In genomic region chr1:187073035-187073560, GRCh38 we compare ENCODE assay signal across 8 cellular contexts.
DNase-seq lines count a peak whose midpoint lies in the region; ATAC-seq and TF ChIP-seq lines count a peak whose summit lies in the region.
"Not testable (repeated sequence)": the region's sequence is repeated elsewhere in the genome, so short reads cannot be mapped to it uniquely, and the experiment has no call there.

No MANE protein-coding gene starts in this region.

- peak; percentile 34 for TF ChIP-seq POLR2A in GM18951 (IDR thresholded peaks at IDR 0.05; ENCODE audit: extremely low read depth, insufficient read depth, insufficient read length)

- not testable (repeated sequence) for H3K4me1 ChIP-seq in CD8-positive, alpha-beta T cell (ENCODE audit: insufficient read depth, low read length)

- H3K27me3 Mint-ChIP-seq in CD8-positive, alpha-beta T cell (ENCODE audit: low read depth); activated CD4-positive, alpha-beta T cell treated with anti-CD3 and anti-CD28 coated beads, Interleukin-2, amount 10 ng/mL, durations not matched to agents 24 days and 14 days; activated naive CD8-positive, alpha-beta T cell treated with anti-CD3 and anti-CD28 coated beads, Interleukin-2, amount 10 ng/mL, durations not matched to agents 7 days and 5 days: not testable (repeated sequence)

- not testable (repeated sequence) for TF ChIP-seq CTCF in CD8-positive, alpha-beta T cell (IDR thresholded peaks at IDR 0.05)

- not testable (repeated sequence) for H3K4me1 Mint-ChIP-seq in CD8-positive, alpha-beta T cell (ENCODE audit: low read depth); activated CD4-positive, alpha-beta T cell treated with anti-CD3 and anti-CD28 coated beads, Interleukin-2, amount 10 ng/mL, durations not matched to agents 24 days and 14 days; activated naive CD8-positive, alpha-beta T cell treated with anti-CD3 and anti-CD28 coated beads, Interleukin-2, amount 10 ng/mL, durations not matched to agents 7 days and 5 days

- peak in 1 of 7 experiments; percentile 49 for DNase-seq in CD8-positive, alpha-beta T cell
- DNase-seq in activated CD4-positive, alpha-beta T cell treated with anti-CD3 and anti-CD28 coated beads, Interleukin-2, amount 10 ng/mL, durations not matched to agents 24 days and 14 days, result peak; percentile 69
- DNase-seq in activated naive CD8-positive, alpha-beta T cell treated with anti-CD3 and anti-CD28 coated beads, Interleukin-2, amount 10 ng/mL, durations not matched to agents 7 days and 5 days, result peak; percentile 37
- peak; percentile 11 for DNase-seq in left kidney (ENCODE audit: low read depth, low spot score)
- DNase-seq in stimulated activated naive CD8-positive, alpha-beta T cell treated with anti-CD3 and anti-CD28 coated beads, Interleukin-15, Interleukin-2, amounts not matched to agents 100 U/mL and 50 U/mL, for 24 hours, result peak; percentile 4

- CTCF ChIA-PET in CD8-positive, alpha-beta T cell (lab: Charles Lee), result not testable (repeated sequence)

- H3K4me3 ChIP-seq in CD8-positive, alpha-beta T cell (ENCODE audit: low read depth, low read length), result peak overlapping the region; percentile 37

- not testable (repeated sequence) for H3K27me3 ChIP-seq in CD8-positive, alpha-beta T cell (ENCODE audit: insufficient read depth, low read length)

- H3K9me3 ChIP-seq in CD8-positive, alpha-beta T cell (ENCODE audit: low read length); KOPT-K1 (ENCODE audit: insufficient read depth, low read length, poor library complexity, severe bottlenecking): not testable (repeated sequence)

- not testable (repeated sequence) for ATAC-seq in CD8-positive, alpha-beta T cell; activated naive CD8-positive, alpha-beta T cell treated with anti-CD3 and anti-CD28 coated beads, Interleukin-2, amount 10 ng/mL, durations not matched to agents 7 days and 5 days (ENCODE audit: low read depth); stimulated activated naive CD8-positive, alpha-beta T cell treated with anti-CD3 and anti-CD28 coated beads, Interleukin-15, Interleukin-2, amounts not matched to agents 100 U/mL and 50 U/mL, for 24 hours
- ATAC-seq in HG02678 (IDR thresholded peaks at IDR 0.05; ENCODE audit: unreplicated experiment), result peak; percentile 37

- H3K27ac Mint-ChIP-seq in CD8-positive, alpha-beta T cell, result peak overlapping the region; percentile 83
- peak overlapping the region; percentile 93 for H3K27ac Mint-ChIP-seq in activated CD4-positive, alpha-beta T cell treated with anti-CD3 and anti-CD28 coated beads, Interleukin-2, amount 10 ng/mL, durations not matched to agents 24 days and 14 days
- H3K27ac Mint-ChIP-seq in activated naive CD8-positive, alpha-beta T cell treated with anti-CD3 and anti-CD28 coated beads, Interleukin-2, amount 10 ng/mL, durations not matched to agents 7 days and 5 days, result peak overlapping the region; percentile 96

- H3K36me3 Mint-ChIP-seq in CD8-positive, alpha-beta T cell; activated CD4-positive, alpha-beta T cell treated with anti-CD3 and anti-CD28 coated beads, Interleukin-2, amount 10 ng/mL, durations not matched to agents 24 days and 14 days (ENCODE audit: low read depth); activated naive CD8-positive, alpha-beta T cell treated with anti-CD3 and anti-CD28 coated beads, Interleukin-2, amount 10 ng/mL, durations not matched to agents 7 days and 5 days: not testable (repeated sequence)

- H3K4me3 Mint-ChIP-seq in CD8-positive, alpha-beta T cell, result peak overlapping the region; percentile 86
- H3K4me3 Mint-ChIP-seq in activated CD4-positive, alpha-beta T cell treated with anti-CD3 and anti-CD28 coated beads, Interleukin-2, amount 10 ng/mL, durations not matched to agents 24 days and 14 days, result peak overlapping the region; percentile 91
- peak overlapping the region; percentile 91 for H3K4me3 Mint-ChIP-seq in activated naive CD8-positive, alpha-beta T cell treated with anti-CD3 and anti-CD28 coated beads, Interleukin-2, amount 10 ng/mL, durations not matched to agents 7 days and 5 days

- H3K9me3 Mint-ChIP-seq in CD8-positive, alpha-beta T cell; activated CD4-positive, alpha-beta T cell treated with anti-CD3 and anti-CD28 coated beads, Interleukin-2, amount 10 ng/mL, durations not matched to agents 24 days and 14 days; activated naive CD8-positive, alpha-beta T cell treated with anti-CD3 and anti-CD28 coated beads, Interleukin-2, amount 10 ng/mL, durations not matched to agents 7 days and 5 days: not testable (repeated sequence)

- not testable (repeated sequence) for H3K27ac ChIP-seq in CD8-positive, alpha-beta T cell (ENCODE audit: low read depth, low read length)
- peak overlapping the region; percentile 89 for H3K27ac ChIP-seq in KOPT-K1 (ENCODE audit: low read depth, low read length, poor library complexity, severe bottlenecking)

- H3K36me3 ChIP-seq in CD8-positive, alpha-beta T cell (ENCODE audit: insufficient read depth, low read length); KOPT-K1 (ENCODE audit: insufficient read depth, low read length): not testable (repeated sequence)

- in situ Hi-C loops in GM18951 (cut with MboI; ENCODE audit: low sequenced_read_pairs, unreplicated experiment), result not testable (repeated sequence)

- intact Hi-C loops in CD8-positive, alpha-beta T cell (cut with DNase I, micrococcal nuclease), result loop anchor here in 1 of 2 experiments (2.0 kb wide), 1 partner anchor 20 kb away; no protein-coding TSS in a partner anchor
- intact Hi-C loops in activated CD4-positive, alpha-beta T cell treated with anti-CD3 and anti-CD28 coated beads, Interleukin-2, amount 10 ng/mL, durations not matched to agents 24 days and 14 days (cut with micrococcal nuclease), result not testable (repeated sequence)

- POLR2A ChIA-PET in CD8-positive, alpha-beta T cell (lab: Charles Lee), result interaction anchor here (0.6 to 1.5 kb wide), 2 partner anchors 19 to 415 kb away, joined by 3 to 5 read pairs; no protein-coding TSS in a partner anchor
- POLR2A ChIA-PET in activated naive CD8-positive, alpha-beta T cell treated with anti-CD3 and anti-CD28 coated beads, Interleukin-2, amount 10 ng/mL, durations not matched to agents 7 days and 5 days (lab: Charles Lee), result interaction anchor here (0.7 to 2.0 kb wide), 3 partner anchors 19 to 698 kb away, joined by 3 to 7 read pairs (median 4); partner anchors contain the start of gene TPR
